ENCODE assay signal across 17 cellular contexts in the genomic region with DNA sequence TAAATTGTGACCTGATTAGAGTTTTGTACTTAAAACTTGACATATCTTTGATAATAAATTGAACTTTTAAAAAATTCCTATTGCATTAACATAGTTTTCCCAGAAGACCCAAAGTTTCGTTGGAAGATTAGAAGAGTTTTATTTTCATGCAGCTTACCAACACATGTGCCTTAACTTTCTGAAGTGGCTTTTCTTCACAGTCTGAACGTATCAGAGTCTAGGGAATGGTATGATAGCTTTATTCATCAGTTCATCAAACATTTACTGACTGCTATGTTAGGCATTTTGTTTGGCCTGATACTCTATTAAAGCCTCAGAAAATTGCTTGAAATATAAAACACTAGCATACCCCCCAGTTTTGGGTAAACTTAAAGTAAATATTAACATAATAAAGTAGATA.
A peak's percentile ranks its signal among the peaks of the same experiment; 100 is the strongest.
DNase-seq lines count a peak whose midpoint lies in the region; ATAC-seq and TF ChIP-seq lines count a peak whose summit lies in the region.
"Had no signal": no experiment of that assay in that cellular context is flagged by ENCODE, and none has a peak within 500 bp of the region (broad histone marks: within the 10 kb centered on the region; RNA-seq: fewer than 3 reads in every experiment).

No MANE protein-coding gene starts in this region.

- peak overlapping the region; percentile 63 for H3K4me2 ChIP-seq in IMR-90 (ENCODE audit: low read depth, low read length)

- H3K14ac ChIP-seq in IMR-90 (replicated peaks; ENCODE audit: low read depth, low read length), result no peak overlapping the region

- H3K4me1 Mint-ChIP-seq in mesothelial cell of epicardium, result peaks cover 20% of the 10 kb centered on the region

- no peaks in the 10 kb centered on the region for H3K9me3 Mint-ChIP-seq in mesothelial cell of epicardium

- no peak overlapping the region; a peak in 1 of 4 replicates for H4K8ac ChIP-seq in IMR-90 (ENCODE audit: low read depth in 2 of 2, low read length in 2 of 2)

- H2BK120ac ChIP-seq in IMR-90 (ENCODE audit: low read depth, low read length), result no peak overlapping the region

- H2AK9ac ChIP-seq in IMR-90 (replicated peaks; ENCODE audit: low read depth, low read length, poor library complexity), result no peak overlapping the region

- no peak for TF ChIP-seq RAD21 in IMR-90 (IDR thresholded peaks at IDR 0.05; ENCODE audit: low read length)

- H4K20me1 ChIP-seq in IMR-90 (ENCODE audit: insufficient read depth, low read length), result peaks cover 44% of the 10 kb centered on the region

- dilution Hi-C loops in IMR-90 (cut with HindIII; ENCODE audit: low sequenced_read_pairs, unreplicated experiment), result no loop called here

- H3K9me3 ChIP-seq in IMR-90 (ENCODE audit: control insufficient read depth, insufficient read depth, low read length), result no peaks in the 10 kb centered on the region
- H3K9me3 ChIP-seq: Caco-2 had no signal

- DNase-seq in AG20443 (ENCODE audit: low spot score), result peak; percentile 21
- DNase-seq in IMR-90, result no peak
- peak; percentile 39 for DNase-seq in fibroblast of the aortic adventitia (ENCODE audit: low read depth)
- DNase-seq in mesothelial cell of epicardium (ENCODE audit: low spot score in 2 of 2, unreplicated experiment in 2 of 2), result no peak
- no peak for DNase-seq in NCI-H345 treated with DMSO at 0.1 percent for 48 hours (lab: John Stamatoyannopoulos, UW; ENCODE audit: unreplicated experiment)
- DNase-seq: Caco-2, DMS153, NCI-H1436 treated with DMSO at 0.1 percent for 48 hours, NCI-H2081 treated with DMSO at 0.1 percent for 48 hours, NCI-H510A treated with DMSO at 0.1 percent for 48 hours, NCI-H82 had no signal

- H3K36me3 ChIP-seq in IMR-90 (ENCODE audit: control insufficient read depth, insufficient read depth, low read length), result peaks cover 11% of the 10 kb centered on the region

- H3K18ac ChIP-seq in IMR-90 (ENCODE audit: low read depth, low read length), result no peak overlapping the region

- H3K56ac ChIP-seq in IMR-90 (ENCODE audit: extremely low read depth, insufficient read depth, low read length), result no peak overlapping the region

- H2AFZ ChIP-seq in IMR-90 (replicated peaks; ENCODE audit: low read length, poor library complexity), result no peak overlapping the region

- no CpG with 5 or more reads among the region's 2 CpGs for WGBS in IMR-90 (ENCODE audit: extremely low coverage in 2 of 2, insufficient read length in 1 of 2), 2 experiments

- intact Hi-C loops in IMR-90 (cut with micrococcal nuclease), result no loop called here

- POLR2A ChIA-PET in IMR-90 (lab: Charles Lee; ENCODE audit: unreplicated experiment), result interaction anchor here (0.6 kb wide), 1 partner anchor 32 kb away, joined by 3 read pairs; no protein-coding TSS in a partner anchor

- no peak overlapping the region for H2BK15ac ChIP-seq in IMR-90 (ENCODE audit: low read depth, low read length)

- CTCF ChIA-PET in IMR-90 (lab: Yijun Ruan, JAX), result interaction anchor here (0.5 kb wide), 1 partner anchor 9 kb away, joined by 3 read pairs; no protein-coding TSS in a partner anchor

- no peak overlapping the region for H3K23ac ChIP-seq in IMR-90 (ENCODE audit: low read depth, low read length)

- no peak overlapping the region for H2BK20ac ChIP-seq in IMR-90 (ENCODE audit: low read depth, low read length)

- in situ Hi-C loops in IMR-90 (cut with MboI; ENCODE audit: low sequenced_read_pairs), result no loop called here

- H3K4ac ChIP-seq in IMR-90 (ENCODE audit: low read depth, low read length), result no peak overlapping the region

- H3K4me3 ChIP-seq in IMR-90 (ENCODE audit: insufficient read depth, low read depth, low read length) (no peak overlapping the region), fibroblast of the aortic adventitia (ENCODE audit: low read depth, low read length) (no peak overlapping the region)

- ATAC-seq in IMR-90 (ENCODE audit: low read depth), result peak; percentile 68
- ATAC-seq in GM21717 (IDR thresholded peaks at IDR 0.05; ENCODE audit: unreplicated experiment), result no peak
- ATAC-seq in HG02938 (IDR thresholded peaks at IDR 0.05; ENCODE audit: unreplicated experiment), result no peak
- no peak for ATAC-seq in GM18517 (IDR thresholded peaks at IDR 0.05; ENCODE audit: unreplicated experiment)
- ATAC-seq: HCT116, HepG2, Panc1 had no signal

- H3K79me1 ChIP-seq in IMR-90 (ENCODE audit: low read depth in 1 of 2, low read length in 2 of 2), result peaks cover 34 to 71% of the 10 kb centered on the region in 2 experiments; a peak in 3 of 4 replicates

- no peak overlapping the region for H4K91ac ChIP-seq in IMR-90 (ENCODE audit: insufficient read depth, low read depth, low read length)

- H2BK5ac ChIP-seq in IMR-90 (ENCODE audit: low read depth, low read length, poor library complexity, severe bottlenecking), result peak overlapping the region; percentile 47

- no peak overlapping the region for H3K27ac ChIP-seq in IMR-90 (ENCODE audit: insufficient read depth, low read length)

- H3K9ac ChIP-seq in IMR-90 (ENCODE audit: low read depth, low read length), result no peak overlapping the region

- H3K27me3 Mint-ChIP-seq in mesothelial cell of epicardium (ENCODE audit: low read depth), result no peaks in the 10 kb centered on the region

- no peak for TF ChIP-seq POLR2A in IMR-90 (IDR thresholded peaks at IDR 0.05; ENCODE audit: low read depth, low read length)

- TF ChIP-seq CTCF in IMR-90 (conservative IDR thresholded peaks at IDR 0.05; ENCODE audit: low read depth, low read length) (no peak), fibroblast of the aortic adventitia (IDR thresholded peaks at IDR 0.05; ENCODE audit: insufficient read depth, low read length) (no peak), mesothelial cell of epicardium (IDR thresholded peaks at IDR 0.05; ENCODE audit: unreplicated experiment) (no peak)

- BruUV-seq in IMR-90 (replicated peaks; lab: Mats Ljungman, UMichigan), result no TSS peak

- H3K27me3 ChIP-seq in IMR-90 (ENCODE audit: control insufficient read depth, insufficient read depth, low read length), result no peaks in the 10 kb centered on the region

- no peak overlapping the region for H2AK5ac ChIP-seq in IMR-90 (ENCODE audit: low read depth, low read length)

- peak overlapping the region; percentile 50 for H3K27ac Mint-ChIP-seq in mesothelial cell of epicardium

- H3K4me1 ChIP-seq in IMR-90 (ENCODE audit: control insufficient read depth, insufficient read depth, low read length), result peaks cover 13% of the 10 kb centered on the region
- H3K4me1 ChIP-seq: Caco-2 had no signal

- no peak overlapping the region for H3K4me3 Mint-ChIP-seq in mesothelial cell of epicardium

- H3K36me3 Mint-ChIP-seq in mesothelial cell of epicardium, result peaks cover 19% of the 10 kb centered on the region

- H4K5ac ChIP-seq in IMR-90 (ENCODE audit: low read depth, low read length), result no peak overlapping the region

- H3K9me1 ChIP-seq in IMR-90 (ENCODE audit: insufficient read depth, low read length), result peaks cover 14% of the 10 kb centered on the region

TF ChIP-seq in IMR-90, 13 proteins besides CTCF, POLR2A, EP300 and RAD21:
- TF ChIP-seq ELK1 (IDR thresholded peaks at IDR 0.05; ENCODE audit: borderline replicate concordance, low read depth, low read length) (no peak), BHLHE40 (IDR thresholded peaks at IDR 0.05; ENCODE audit: low read depth, low read length) (no peak), CHD1 (IDR thresholded peaks at IDR 0.05; ENCODE audit: low read depth, low read length) (no peak), RFX5 (IDR thresholded peaks at IDR 0.05; ENCODE audit: low read depth, low read length) (no peak), USF2 (IDR thresholded peaks at IDR 0.05; ENCODE audit: low read depth, low read length) (no peak), RCOR1 (IDR thresholded peaks at IDR 0.05; ENCODE audit: insufficient replicate concordance, low read length) (no peak), NFE2L2 (IDR thresholded peaks at IDR 0.05; ENCODE audit: low read depth, low read length) (no peak), MAZ (IDR thresholded peaks at IDR 0.05; ENCODE audit: borderline replicate concordance, low read depth, low read length) (no peak), SMC3 (IDR thresholded peaks at IDR 0.05; ENCODE audit: low read depth, low read length) (no peak), FOS (IDR thresholded peaks at IDR 0.05; ENCODE audit: low read depth, low read length) (no peak), CEBPB (IDR thresholded peaks at IDR 0.05; ENCODE audit: low read depth, low read length) (no peak), MXI1 (IDR thresholded peaks at IDR 0.05; ENCODE audit: borderline replicate concordance, low read depth, low read length) (no peak), MAFK (IDR thresholded peaks at IDR 0.05; ENCODE audit: low read depth, low read length) (no peak)
TF ChIP-seq in IMR-90: peak in this region for 0.

Comparison
In these comparisons a context has a peak if more than half of its experiments do, and no peak if none do; other contexts are left out.
1. DNase-seq: peak in AG20443 (single experiment) and fibroblast of the aortic adventitia (single experiment); none in IMR-90 (single experiment), mesothelial cell of epicardium (0 of 2) and NCI-H345 treated with DMSO at 0.1 percent for 48 hours (single experiment).